Comparison of ENCODE assay signal across 9 cellular contexts in genomic region chr19:30666301-30666803, GRCh38.
DNase-seq lines count a peak whose midpoint lies in the region; ATAC-seq, FAIRE-seq and TF ChIP-seq lines count a peak whose summit lies in the region.
"Had no signal": no experiment of that assay in that cellular context is flagged by ENCODE, and none has a peak within 500 bp of the region (broad histone marks: within the 10 kb centered on the region; RNA-seq: fewer than 3 reads in every experiment).

No MANE protein-coding gene starts in this region.

- no peaks in the 10 kb centered on the region for H3K27me3 ChIP-seq in endothelial cell of umbilical vein (ENCODE audit: control insufficient read depth in 2 of 2, insufficient read depth in 2 of 2, low read length in 2 of 2)
- peaks cover 30% of the 10 kb centered on the region for H3K27me3 ChIP-seq in upper lobe of right lung

- DNase-seq in NOMO-1 treated with DMSO at 0.1 percent for 48 hours (lab: John Stamatoyannopoulos, UW; ENCODE audit: unreplicated experiment), result peak; percentile 12
- DNase-seq in NOMO-1 treated with dmso at 0.1 percent for 144 hours (lab: John Stamatoyannopoulos, UW; ENCODE audit: unreplicated experiment), result no peak
- DNase-seq in NB4 (ENCODE audit: low read depth), result peak; percentile 10
- DNase-seq in activated CD4-positive, alpha-beta T cell treated with anti-CD3 and anti-CD28 coated beads, Interleukin-2, amount 50 U/mL, for 4 hours, result peak; percentile 20 to 25
- peak; percentile 22 for DNase-seq in endothelial cell of umbilical vein (ENCODE audit: low read depth, low spot score)
- no peak for DNase-seq in upper lobe of right lung

- dilution Hi-C loops in endothelial cell of umbilical vein (cut with MboI; ENCODE audit: extremely low pct_ligation_motif_present, low sequenced_read_pairs), result no loop called here

- TF ChIP-seq CTCF in NB4 (IDR thresholded peaks at IDR 0.05; ENCODE audit: low read depth, low read length) (peak; percentile 70), endothelial cell of umbilical vein (IDR thresholded peaks at IDR 0.05; ENCODE audit: extremely low read depth in 1 of 2, insufficient read depth in 1 of 2, low read depth in 1 of 2, low read length in 2 of 2) (peak; percentile 87 to 90), nephron (IDR thresholded peaks at IDR 0.05; ENCODE audit: unreplicated experiment in 3 of 3) (peak; percentile 85 to 91 (median 91)), upper lobe of right lung (IDR thresholded peaks at IDR 0.05) (peak; percentile 90)

- H3K4me1 ChIP-seq in endothelial cell of umbilical vein (ENCODE audit: control insufficient read depth, extremely low read depth, insufficient read depth, low read length) (no peaks in the 10 kb centered on the region), upper lobe of right lung (no peaks in the 10 kb centered on the region)

- H3K36me3 ChIP-seq in endothelial cell of umbilical vein (ENCODE audit: control insufficient read depth in 2 of 2, extremely low read depth in 1 of 2, insufficient read depth in 2 of 2, low read length in 2 of 2), result no peaks in the 10 kb centered on the region
- no peaks in the 10 kb centered on the region for H3K36me3 ChIP-seq in upper lobe of right lung

- H3K4me3 ChIP-seq in NB4 (ENCODE audit: low read depth, low read length) (no peak overlapping the region), endothelial cell of umbilical vein (replicated peaks in 1 of 3; ENCODE audit: insufficient read depth in 1 of 3, low read depth in 1 of 3, low read length in 3 of 3) (no peak overlapping the region), upper lobe of right lung (no peak overlapping the region)

- FAIRE-seq in endothelial cell of umbilical vein (lab: Jason Lieb, UNC), result peak; percentile 70
- FAIRE-seq: colon had no signal

- peaks cover 20% of the 10 kb centered on the region for H3K27me3 Mint-ChIP-seq in nephron (ENCODE audit: low read depth)

- H3K9me1 ChIP-seq in endothelial cell of umbilical vein (replicated peaks; ENCODE audit: control insufficient read depth, extremely low read depth, insufficient read depth, low read length), result no peaks in the 10 kb centered on the region

- H2AFZ ChIP-seq in endothelial cell of umbilical vein (ENCODE audit: low read depth, low read length), result no peak overlapping the region

- POLR2A ChIA-PET in endothelial cell of umbilical vein (lab: Charles Lee), result no interaction called here

- H3K9me3 Mint-ChIP-seq in nephron, result no peaks in the 10 kb centered on the region

- intact Hi-C loops in endothelial cell of umbilical vein (cut with micrococcal nuclease), result loop anchor here (5.0 kb wide), 1 partner anchor 1906 kb away; no protein-coding TSS in a partner anchor
- intact Hi-C loops in upper lobe of right lung (cut with DNase I), result no loop called here

- no peaks in the 10 kb centered on the region for H4K20me1 ChIP-seq in endothelial cell of umbilical vein (replicated peaks; ENCODE audit: control insufficient read depth, extremely low read depth, insufficient read depth, low read length)

- CTCF ChIA-PET in endothelial cell of umbilical vein (lab: Charles Lee), result interaction anchor here (1.0 to 6.7 kb wide), 9 partner anchors 11 to 1934 kb away, joined by 3 to 136 read pairs (median 4); no protein-coding TSS in a partner anchor

- no peak overlapping the region for H3K4me2 ChIP-seq in endothelial cell of umbilical vein (ENCODE audit: insufficient read depth, low read length)

- ATAC-seq in upper lobe of right lung, result peak; percentile 66
- no peak for ATAC-seq in HG03139 (IDR thresholded peaks at IDR 0.05; ENCODE audit: unreplicated experiment)

- H3K9ac ChIP-seq in endothelial cell of umbilical vein (replicated peaks; ENCODE audit: extremely low read depth, insufficient read depth, low read length), result no peak overlapping the region

- peak overlapping the region in 1 of 3 experiments; percentile 20 for H3K27ac Mint-ChIP-seq in nephron

- BruUV-seq in endothelial cell of umbilical vein (replicated peaks; lab: Mats Ljungman, UMichigan), result no TSS peak

- no peak overlapping the region for H3K4me3 Mint-ChIP-seq in nephron

- H3K4me1 Mint-ChIP-seq in nephron, result peaks cover 53% of the 10 kb centered on the region

- H3K79me2 ChIP-seq in endothelial cell of umbilical vein (ENCODE audit: control insufficient read depth, insufficient read depth, low read length), result no peaks in the 10 kb centered on the region

- H3K9me3 ChIP-seq in endothelial cell of umbilical vein (replicated peaks; ENCODE audit: control insufficient read depth, insufficient read depth, low read length) (no peaks in the 10 kb centered on the region), upper lobe of right lung (no peaks in the 10 kb centered on the region)

- TF ChIP-seq POLR2A in NB4 (IDR thresholded peaks at IDR 0.05; ENCODE audit: extremely low read depth, insufficient read length) (no peak), endothelial cell of umbilical vein (IDR thresholded peaks at IDR 0.05; ENCODE audit: low read depth, low read length) (no peak)

- no peak overlapping the region for H3K27ac ChIP-seq in endothelial cell of umbilical vein (ENCODE audit: insufficient read depth, low read depth, low read length)
- H3K27ac ChIP-seq in upper lobe of right lung, result no peak overlapping the region

- no peaks in the 10 kb centered on the region for H3K36me3 Mint-ChIP-seq in nephron (ENCODE audit: low read depth)

TF ChIP-seq in endothelial cell of umbilical vein, 7 proteins besides CTCF, POLR2A, EP300 and RAD21:
- TF ChIP-seq FOS (IDR thresholded peaks at IDR 0.05; ENCODE audit: borderline replicate concordance, insufficient read depth, low read length) (no peak), GATA2 (IDR thresholded peaks at IDR 0.05; ENCODE audit: insufficient read depth, insufficient read length, low read depth, low read length) (no peak), MYC (IDR thresholded peaks at IDR 0.05; ENCODE audit: low read depth, low read length) (no peak), EZH2 (IDR thresholded peaks at IDR 0.05; ENCODE audit: borderline replicate concordance, low read depth, low read length, severe bottlenecking) (no peak), JUN (IDR thresholded peaks at IDR 0.05; ENCODE audit: borderline replicate concordance, insufficient read depth, insufficient read length, low read depth) (no peak), POLR2AphosphoS5 (IDR thresholded peaks at IDR 0.05; ENCODE audit: insufficient read depth, low read depth, low read length) (no peak)
- TF ChIP-seq, protein P1, sequence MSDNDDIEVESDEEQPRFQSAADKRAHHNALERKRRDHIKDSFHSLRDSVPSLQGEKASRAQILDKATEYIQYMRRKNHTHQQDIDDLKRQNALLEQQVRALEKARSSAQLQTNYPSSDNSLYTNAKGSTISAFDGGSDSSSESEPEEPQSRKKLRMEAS (IDR thresholded peaks at IDR 0.05; ENCODE audit: insufficient read depth, insufficient read length), result no peak

Comparison
In these comparisons a context has a peak if more than half of its experiments do, and no peak if none do; other contexts are left out.
1. DNase-seq: peak in NOMO-1 treated with DMSO at 0.1 percent for 48 hours (single experiment), NB4 (single experiment), activated CD4-positive, alpha-beta T cell treated with anti-CD3 and anti-CD28 coated beads, Interleukin-2, amount 50 U/mL, for 4 hours (2 of 2) and endothelial cell of umbilical vein (single experiment); none in NOMO-1 treated with dmso at 0.1 percent for 144 hours (single experiment) and upper lobe of right lung (single experiment).
2. Peak in every context shown above with its lines, with median percentiles within 50 percentile points of each other: CTCF ChIP-seq.